In the genomic region with DNA sequence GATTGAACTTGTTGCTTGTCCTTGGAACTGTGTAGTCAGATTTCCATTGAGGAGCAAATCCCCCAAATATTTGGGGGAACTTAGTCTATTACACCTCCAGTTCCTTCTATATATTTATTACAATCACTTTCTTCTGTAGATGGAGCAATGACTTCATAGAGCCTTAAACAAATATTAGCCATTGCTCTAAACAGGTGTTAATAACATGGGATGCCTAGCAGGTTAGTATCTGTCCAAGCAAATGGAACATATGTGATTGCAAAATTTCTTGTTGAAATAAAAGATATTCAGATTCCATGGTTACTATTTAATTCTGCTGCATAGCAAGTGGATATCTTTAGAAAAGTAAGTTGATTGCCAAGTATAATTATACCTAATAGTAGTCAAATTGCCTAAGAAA, we compare ENCODE assay signal across 7 cellular contexts.
"Had no signal": no experiment of that assay in that cellular context is flagged by ENCODE, and none has a peak within 500 bp of the region (broad histone marks: within the 10 kb centered on the region; RNA-seq: fewer than 3 reads in every experiment).

No MANE protein-coding gene starts in this region.

- H2AFZ ChIP-seq: GM23248 had no signal

- H3K4me3 ChIP-seq: GM23248 had no signal

- ATAC-seq: HepG2 had no signal

- DNase-seq: GM23248, GOT3, H9, HCEC 1CT, KBM-7 had no signal

- FAIRE-seq: HepG2 had no signal

- H3K27ac ChIP-seq: GM23248, HL-60 had no signal

- H3K9ac ChIP-seq: GM23248 had no signal
